Comparison of ENCODE assay signal across 23 cellular contexts in the genomic region with DNA sequence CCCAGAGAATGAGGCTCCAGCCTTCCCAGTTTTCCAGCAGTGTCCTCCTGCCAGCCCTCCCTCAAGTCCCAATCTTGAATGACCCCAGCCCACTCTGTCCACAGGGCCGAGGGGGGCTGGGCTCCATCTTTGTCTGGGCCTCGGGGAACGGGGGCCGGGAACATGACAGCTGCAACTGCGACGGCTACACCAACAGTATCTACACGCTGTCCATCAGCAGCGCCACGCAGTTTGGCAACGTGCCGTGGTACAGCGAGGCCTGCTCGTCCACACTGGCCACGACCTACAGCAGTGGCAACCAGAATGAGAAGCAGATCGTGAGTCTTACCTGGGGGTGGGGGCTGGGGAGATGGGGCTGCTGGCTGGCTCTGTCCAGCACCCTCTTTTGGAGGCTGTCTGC. TPM values are rescaled to one million over a fixed set of nuclear protein-coding genes. Genes with fewer than 3 reads are reported as not detected.
DNase-seq lines count a peak whose midpoint lies in the region; ATAC-seq and TF ChIP-seq lines count a peak whose summit lies in the region.
"Had no signal": no experiment of that assay in that cellular context is flagged by ENCODE, and none has a peak within 500 bp of the region (broad histone marks: within the 10 kb centered on the region; RNA-seq: fewer than 3 reads in every experiment).

No MANE protein-coding gene starts in this region.

- peaks cover 71% of the 10 kb centered on the region for H3K36me3 ChIP-seq in left ventricle myocardium inferior

- peak overlapping the region; percentile 74 for H3K27ac Mint-ChIP-seq in T-helper 1 cell treated with Interleukin-12 subunit alpha and Interleukin-12 subunit beta and Interleukin-4 antibody, amounts not matched to agents 30 μg/mL and 1 μg/mL, for 36 hours
- peak overlapping the region; percentile 89 for H3K27ac Mint-ChIP-seq in activated T-helper 17 cell treated with anti-CD3 and anti-CD28 coated beads, Interleukin-2, amount 50 U/mL, for 72 hours

- intact Hi-C loops in Right ventricle myocardium inferior (cut with DNase I) = no loop called here
- intact Hi-C loops in left ventricle myocardium inferior (cut with micrococcal nuclease) = loop anchor here (10.0 kb wide), 1 partner anchor 64 kb away; no protein-coding TSS in a partner anchor

- H3K4me1 Mint-ChIP-seq in T-helper 1 cell treated with Interleukin-12 subunit alpha and Interleukin-12 subunit beta and Interleukin-4 antibody, amounts not matched to agents 30 μg/mL and 1 μg/mL, for 36 hours (ENCODE audit: low read depth) = peaks cover 62% of the 10 kb centered on the region
- H3K4me1 Mint-ChIP-seq in activated T-helper 17 cell treated with anti-CD3 and anti-CD28 coated beads, Interleukin-2, amount 50 U/mL, for 72 hours = peaks cover 14% of the 10 kb centered on the region

- H3K27me3 Mint-ChIP-seq in T-helper 1 cell treated with Interleukin-12 subunit alpha and Interleukin-12 subunit beta and Interleukin-4 antibody, amounts not matched to agents 30 μg/mL and 1 μg/mL, for 36 hours (ENCODE audit: low read depth) = no peaks in the 10 kb centered on the region
- H3K27me3 Mint-ChIP-seq in activated T-helper 17 cell treated with anti-CD3 and anti-CD28 coated beads, Interleukin-2, amount 50 U/mL, for 72 hours = no peaks in the 10 kb centered on the region

- H3K4me3 Mint-ChIP-seq in T-helper 1 cell treated with Interleukin-12 subunit alpha and Interleukin-12 subunit beta and Interleukin-4 antibody, amounts not matched to agents 30 μg/mL and 1 μg/mL, for 36 hours = no peak overlapping the region
- H3K4me3 Mint-ChIP-seq in activated T-helper 17 cell treated with anti-CD3 and anti-CD28 coated beads, Interleukin-2, amount 50 U/mL, for 72 hours = peak overlapping the region; percentile 92

- H3K4me3 ChIP-seq in left ventricle myocardium inferior = no peak overlapping the region

- no peaks in the 10 kb centered on the region for H3K9me3 ChIP-seq in left ventricle myocardium inferior (replicated peaks)

- no peak for TF ChIP-seq CTCF in left ventricle myocardium inferior (IDR thresholded peaks at IDR 0.05; ENCODE audit: borderline replicate concordance)

- peaks cover 29% of the 10 kb centered on the region for H3K4me1 ChIP-seq in left ventricle myocardium inferior

- no peak for ATAC-seq in Right ventricle myocardium inferior
- no peak for ATAC-seq in activated T-helper 17 cell treated with anti-CD3 and anti-CD28 coated beads, Interleukin-2, amount 50 U/mL, for 72 hours (replicated peaks)
- ATAC-seq: HCT116 had no signal

- H3K27ac ChIP-seq in left ventricle myocardium inferior (replicated peaks) = no peak overlapping the region
- H3K27ac ChIP-seq: 22Rv1, KMS-11 had no signal

- H3K27me3 ChIP-seq in left ventricle myocardium inferior (ENCODE audit: low read depth) = no peaks in the 10 kb centered on the region

- H3K9me3 Mint-ChIP-seq in T-helper 1 cell treated with Interleukin-12 subunit alpha and Interleukin-12 subunit beta and Interleukin-4 antibody, amounts not matched to agents 30 μg/mL and 1 μg/mL, for 36 hours = no peaks in the 10 kb centered on the region
- no peaks in the 10 kb centered on the region for H3K9me3 Mint-ChIP-seq in activated T-helper 17 cell treated with anti-CD3 and anti-CD28 coated beads, Interleukin-2, amount 50 U/mL, for 72 hours

- H3K36me3 Mint-ChIP-seq in T-helper 1 cell treated with Interleukin-12 subunit alpha and Interleukin-12 subunit beta and Interleukin-4 antibody, amounts not matched to agents 30 μg/mL and 1 μg/mL, for 36 hours (ENCODE audit: low read depth) = peaks cover 74% of the 10 kb centered on the region
- H3K36me3 Mint-ChIP-seq in activated T-helper 17 cell treated with anti-CD3 and anti-CD28 coated beads, Interleukin-2, amount 50 U/mL, for 72 hours (ENCODE audit: low read depth) = peaks cover 100% of the 10 kb centered on the region

- no peak for DNase-seq in T-helper 1 cell
- peak; percentile 53 for DNase-seq in Right ventricle myocardium inferior (ENCODE audit: missing footprints)
- DNase-seq in left ventricle myocardium inferior = no peak
- no peak for DNase-seq in effector CD8-positive, alpha-beta T cell (lab: John Stamatoyannopoulos, UW)
- no peak for DNase-seq in GM19240 (ENCODE audit: insufficient read length, low spot score)
- DNase-seq: Calu3, DMS79 treated with DMSO at 0.1 percent for 48 hours, GF-D8, NCI-H1092, NCI-H1417 treated with DMSO at 0.1 percent for 48 hours, NCI-H1694 treated with DMSO at 0.1 percent for 48 hours, NCI-H2081, NCI-H2171, NCI-H226, NCI-H510A, NCI-H69, RPMI8226, SIG-M5 had no signal

RNA-seq across cellular contexts. Expression of a gene that starts 5.6 kb away (rescaled TPM):
- total RNA-seq in Right ventricle myocardium inferior (19.3 TPM), left ventricle myocardium inferior (11.9 TPM)
- 100 to 1,000 TPM in 1 of 2 donors, 10 to 100 TPM in 1; 98.5 to 122 TPM for total RNA-seq in activated T-helper 17 cell treated with anti-CD3 and anti-CD28 coated beads, Interleukin-2, amount 50 U/mL, for 72 hours

RNA-seq across cellular contexts. Expression of a gene that starts 10.3 kb away (rescaled TPM):
- total RNA-seq in Right ventricle myocardium inferior = 51.2 TPM
- total RNA-seq in left ventricle myocardium inferior = 42.7 TPM
- 100 to 1,000 TPM; 605 to 771 TPM for total RNA-seq in activated T-helper 17 cell treated with anti-CD3 and anti-CD28 coated beads, Interleukin-2, amount 50 U/mL, for 72 hours

RNA-seq across cellular contexts. Expression of a gene that starts 24.4 kb away (rescaled TPM):
- 133 TPM for total RNA-seq in Right ventricle myocardium inferior
- 95.4 TPM for total RNA-seq in left ventricle myocardium inferior
- total RNA-seq in activated T-helper 17 cell treated with anti-CD3 and anti-CD28 coated beads, Interleukin-2, amount 50 U/mL, for 72 hours = 100 to 1,000 TPM; 121 to 127 TPM

RNA-seq across cellular contexts. Expression of a gene that starts 53.7 kb away (rescaled TPM):
- total RNA-seq in Right ventricle myocardium inferior (18.9 TPM), left ventricle myocardium inferior (12.7 TPM)
- 10 to 100 TPM; 15.9 to 19.0 TPM for total RNA-seq in activated T-helper 17 cell treated with anti-CD3 and anti-CD28 coated beads, Interleukin-2, amount 50 U/mL, for 72 hours

RNA-seq across cellular contexts. Expression of a gene that starts 56.4 kb away (rescaled TPM):
- total RNA-seq in Right ventricle myocardium inferior (25.8 TPM), left ventricle myocardium inferior (21.9 TPM)
- 100 to 1,000 TPM; 101 to 103 TPM for total RNA-seq in activated T-helper 17 cell treated with anti-CD3 and anti-CD28 coated beads, Interleukin-2, amount 50 U/mL, for 72 hours

Comparison
In these comparisons a context has a peak if more than half of its experiments do, and no peak if none do; other contexts are left out.
1. RNA of a gene that starts 10.3 kb away (total RNA-seq): 605 to 771 TPM in activated T-helper 17 cell treated with anti-CD3 and anti-CD28 coated beads, Interleukin-2, amount 50 U/mL, for 72 hours; 51.2 TPM in Right ventricle myocardium inferior (single experiment) and 42.7 TPM in left ventricle myocardium inferior (single experiment); every median in the first group is over 10 times any median in the second.